1 cellular context compared by ENCODE assay signal in genomic region chr15:30420723-30421122, GRCh38. TPM values are rescaled to one million over a fixed set of nuclear protein-coding genes. Genes with fewer than 3 reads are reported as not detected.
"Had no signal": no experiment of that assay in that cellular context is flagged by ENCODE, and none has a peak within 500 bp of the region (broad histone marks: within the 10 kb centered on the region; RNA-seq: fewer than 3 reads in every experiment).

No MANE protein-coding gene starts in this region.

RNA-seq across cellular contexts. Expression of gene GOLGA8R, which starts 6.7 kb away (rescaled TPM):
- polyA plus RNA-seq: hepatocyte had no signal
